Comparison of ENCODE assay signal across 13 cellular contexts in the genomic region with DNA sequence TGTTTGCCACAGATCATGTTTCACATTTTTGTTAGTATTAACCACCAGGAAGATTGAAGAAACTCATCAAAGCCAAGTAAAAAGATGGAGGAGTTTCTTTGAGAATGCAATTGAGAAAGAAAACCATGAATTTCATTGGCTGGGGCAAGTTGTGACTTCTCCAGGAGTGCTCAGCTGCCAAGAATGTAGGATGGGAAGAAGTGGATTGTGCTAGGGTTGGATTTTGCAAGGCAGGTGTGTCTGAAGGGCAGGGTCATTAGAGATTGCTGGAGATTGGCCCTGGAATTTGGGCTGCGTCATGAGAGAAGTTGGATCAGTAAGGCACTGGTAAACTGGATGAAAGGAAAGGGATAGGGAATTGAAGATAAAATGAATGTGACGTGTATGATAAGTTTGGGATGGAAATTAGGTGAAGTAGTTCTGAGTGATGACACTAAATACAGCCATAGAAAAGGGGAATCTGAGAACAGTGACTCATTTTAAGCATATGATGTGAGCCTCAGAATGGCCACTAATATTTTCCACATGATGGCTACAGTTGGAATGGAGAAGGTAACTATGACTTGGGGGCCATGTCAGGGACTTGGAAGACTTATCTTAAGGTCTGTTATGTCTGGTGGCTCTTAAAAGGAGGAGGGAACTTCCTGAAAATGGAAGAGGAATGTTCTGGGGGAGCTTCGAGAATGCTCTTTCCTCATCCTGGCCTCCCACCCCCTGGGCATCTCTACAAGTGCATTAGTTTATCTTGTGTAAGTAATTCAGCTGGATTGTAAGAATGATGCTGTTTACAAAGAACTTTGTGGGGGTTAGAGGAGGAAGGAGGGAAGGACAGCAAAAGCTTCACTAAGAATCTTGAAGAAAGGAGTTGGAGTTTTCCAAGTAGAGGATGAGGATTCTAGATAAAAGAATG. TPM values are rescaled to one million over a fixed set of nuclear protein-coding genes. Genes with fewer than 3 reads are reported as not detected.
DNase-seq lines count a peak whose midpoint lies in the region; ATAC-seq and TF ChIP-seq lines count a peak whose summit lies in the region.
"Had no signal": no experiment of that assay in that cellular context is flagged by ENCODE, and none has a peak within 500 bp of the region (broad histone marks: within the 10 kb centered on the region; RNA-seq: fewer than 3 reads in every experiment).

No MANE protein-coding gene starts in this region.

- H3K4me1 ChIP-seq in mucosa of descending colon (ENCODE audit: low read depth) = no peaks in the 10 kb centered on the region

- H3K36me3 Mint-ChIP-seq in activated naive CD4-positive, alpha-beta T cell treated with anti-CD3 and anti-CD28 coated beads, Interleukin-2, amount 50 U/mL, for 72 hours = peaks cover 0 to 5% of the 10 kb centered on the region in 2 donors

- intact Hi-C loops in mucosa of descending colon (cut with DNase I, micrococcal nuclease) = no loop called here

- DNase-seq in activated naive CD4-positive, alpha-beta T cell treated with anti-CD3 and anti-CD28 coated beads, Interleukin-2, amount 50 U/mL, for 72 hours (ENCODE audit: low spot score in 2 of 2) = no peak
- no peak for DNase-seq in activated naive CD4-positive, alpha-beta T cell treated with Interleukin-2 at 50 U/mL for 16 hours
- DNase-seq in KBM-7 (peak; percentile 11), cardiac fibroblast (ENCODE audit: low read depth in 2 of 2) (peak; percentile 20 to 64), NCI-H510A treated with DMSO at 0.1 percent for 48 hours (lab: John Stamatoyannopoulos, UW) (no peak), NCI-H2227 (lab: John Stamatoyannopoulos, UW; ENCODE audit: unreplicated experiment) (no peak), mucosa of descending colon (no peak)
- DNase-seq in stimulated activated naive CD8-positive, alpha-beta T cell treated with anti-CD3 and anti-CD28 coated beads, Interleukin-15, amount 100 ng/mL, for 72 hours = peak in 1 of 2 donors; percentile 7
- DNase-seq: dorsolateral prefrontal cortex had no signal

- peak overlapping the region; percentile 25 to 28 for H3K27ac Mint-ChIP-seq in activated naive CD4-positive, alpha-beta T cell treated with anti-CD3 and anti-CD28 coated beads, Interleukin-2, amount 50 U/mL, for 72 hours
- peak overlapping the region; percentile 0 to 57 for H3K27ac Mint-ChIP-seq in stimulated activated naive CD8-positive, alpha-beta T cell treated with anti-CD3 and anti-CD28 coated beads, Interleukin-15, amount 100 ng/mL, for 72 hours
- H3K27ac Mint-ChIP-seq: B cell; natural killer cell treated with Interleukin-12 subunit alpha and Interleukin-12 subunit beta and Interleukin-15 and Interleukin-18, amount 100 ng/mL, for 72 hours had no signal

- H3K27me3 Mint-ChIP-seq in stimulated activated naive CD8-positive, alpha-beta T cell treated with anti-CD3 and anti-CD28 coated beads, Interleukin-15, amount 100 ng/mL, for 72 hours = no peaks in the 10 kb centered on the region
- H3K27me3 Mint-ChIP-seq: B cell; natural killer cell treated with Interleukin-12 subunit alpha and Interleukin-12 subunit beta and Interleukin-15 and Interleukin-18, amount 100 ng/mL, for 72 hours had no signal

- peaks cover 0 to 9% of the 10 kb centered on the region in 2 donors for H3K9me3 Mint-ChIP-seq in activated naive CD4-positive, alpha-beta T cell treated with anti-CD3 and anti-CD28 coated beads, Interleukin-2, amount 50 U/mL, for 72 hours
- H3K9me3 Mint-ChIP-seq in stimulated activated naive CD8-positive, alpha-beta T cell treated with anti-CD3 and anti-CD28 coated beads, Interleukin-15, amount 100 ng/mL, for 72 hours = peaks cover 0 to 6% of the 10 kb centered on the region in 2 donors
- H3K9me3 Mint-ChIP-seq: natural killer cell treated with Interleukin-12 subunit alpha and Interleukin-12 subunit beta and Interleukin-15 and Interleukin-18, amount 100 ng/mL, for 72 hours had no signal

- H3K4me3 ChIP-seq in cardiac fibroblast (replicated peaks in 1 of 2; ENCODE audit: low read depth in 2 of 2, low read length in 2 of 2) (no peak overlapping the region), mucosa of descending colon (no peak overlapping the region)
- H3K4me3 ChIP-seq: dorsolateral prefrontal cortex had no signal

- peak overlapping the region; percentile 3 to 46 for H3K4me3 Mint-ChIP-seq in stimulated activated naive CD8-positive, alpha-beta T cell treated with anti-CD3 and anti-CD28 coated beads, Interleukin-15, amount 100 ng/mL, for 72 hours
- H3K4me3 Mint-ChIP-seq: B cell; natural killer cell treated with Interleukin-12 subunit alpha and Interleukin-12 subunit beta and Interleukin-15 and Interleukin-18, amount 100 ng/mL, for 72 hours had no signal

- peaks cover 24% of the 10 kb centered on the region for H3K4me1 Mint-ChIP-seq in stimulated activated naive CD8-positive, alpha-beta T cell treated with anti-CD3 and anti-CD28 coated beads, Interleukin-15, amount 100 ng/mL, for 72 hours

- in situ Hi-C loops in KBM-7 (cut with MboI; ENCODE audit: low pct_unique_long_range_greater_than_20kb, low sequenced_read_pairs) = no loop called here

- no peak for TF ChIP-seq CTCF in cardiac fibroblast (IDR thresholded peaks at IDR 0.05; ENCODE audit: low read depth, low read length)
- TF ChIP-seq CTCF in mucosa of descending colon (IDR thresholded peaks at IDR 0.05) = no peak

- H3K36me3 ChIP-seq in mucosa of descending colon (ENCODE audit: low read depth) = no peaks in the 10 kb centered on the region

- ATAC-seq in activated naive CD4-positive, alpha-beta T cell treated with anti-CD3 and anti-CD28 coated beads, Interleukin-2, amount 50 U/mL, for 72 hours = peak; percentile 83 to 85
- peak; percentile 90 for ATAC-seq in stimulated activated naive CD8-positive, alpha-beta T cell treated with anti-CD3 and anti-CD28 coated beads, Interleukin-15, amount 100 ng/mL, for 72 hours
- no peak for ATAC-seq in mucosa of descending colon
- ATAC-seq: natural killer cell treated with Interleukin-12 subunit alpha and Interleukin-12 subunit beta and Interleukin-15 and Interleukin-18, amount 100 ng/mL, for 72 hours had no signal

- no peaks in the 10 kb centered on the region for H3K9me3 ChIP-seq in mucosa of descending colon

RNA-seq across cellular contexts. Expression of gene ERVFRD-1, which starts 27.8 kb away (rescaled TPM):
- not detected for total RNA-seq in activated naive CD4-positive, alpha-beta T cell treated with anti-CD3 and anti-CD28 coated beads, Interleukin-2, amount 50 U/mL, for 72 hours
- under 1 TPM; 0.12 to 0.57 (median 0.19) TPM for total RNA-seq in mucosa of descending colon
- total RNA-seq: B cell; natural killer cell treated with Interleukin-12 subunit alpha and Interleukin-12 subunit beta and Interleukin-15 and Interleukin-18, amount 100 ng/mL, for 72 hours; NCI-H460; temporal lobe had no signal

RNA-seq across cellular contexts. Expression of gene SMIM13, which starts 45.7 kb away (rescaled TPM):
- total RNA-seq in activated naive CD4-positive, alpha-beta T cell treated with anti-CD3 and anti-CD28 coated beads, Interleukin-2, amount 50 U/mL, for 72 hours = 1 to 10 TPM; 6.3 to 6.4 TPM
- 10 to 100 TPM in 1 of 3 donors, 1 to 10 TPM in 2; 5.4 to 10.9 (median 5.6) TPM for total RNA-seq in mucosa of descending colon

Comparison
In these comparisons a context has a peak if more than half of its experiments do, and no peak if none do; other contexts are left out.
1. DNase-seq: peak in KBM-7 (single experiment) and cardiac fibroblast (2 of 2); none in activated naive CD4-positive, alpha-beta T cell treated with anti-CD3 and anti-CD28 coated beads, Interleukin-2, amount 50 U/mL, for 72 hours (0 of 2), activated naive CD4-positive, alpha-beta T cell treated with Interleukin-2 at 50 U/mL for 16 hours (single experiment), NCI-H510A treated with DMSO at 0.1 percent for 48 hours (single experiment), NCI-H2227 (single experiment) and mucosa of descending colon (0 of 3).